ENCODE assay signal across 18 cellular contexts in genomic region chr15:69841046-69841828, GRCh38.
"Had no signal": no experiment of that assay in that cellular context is flagged by ENCODE, and none has a peak within 500 bp of the region (broad histone marks: within the 10 kb centered on the region; RNA-seq: fewer than 3 reads in every experiment).

No MANE protein-coding gene starts in this region.

- H3K36me3 Mint-ChIP-seq: activated naive CD4-positive, alpha-beta T cell treated with anti-CD3 and anti-CD28 coated beads, Interleukin-2, amount 50 U/mL, for 72 hours had no signal

- DNase-seq: activated CD4-positive, alpha-beta T cell treated with anti-CD3 and anti-CD28 coated beads, Interleukin-2, amount 50 U/mL, for 48 hours; activated gamma-delta T cell treated with Interleukin-2 at 50 U/mL for 16 hours; adrenal gland; effector CD4-positive, alpha-beta T cell; gastrocnemius medialis; head of caudate nucleus; midbrain; nephron progenitor cell; occipital lobe; stimulated activated CD4-positive, alpha-beta T cell treated with anti-CD3 and anti-CD28 coated beads, Interleukin-15, amount 100 ng/mL, for 24 hours; stimulated activated CD4-positive, alpha-beta T cell treated with anti-CD3 and anti-CD28 coated beads, Interleukin-2, amount 100 ng/mL, for 48 hours; stomach; trophoblast cell had no signal

- H3K4me3 Mint-ChIP-seq: nephron progenitor cell had no signal

- H3K9me3 ChIP-seq: adrenal gland, gastrocnemius medialis, right atrium auricular region, stomach, vagina had no signal

- H3K4me1 ChIP-seq: adrenal gland, gastrocnemius medialis, stomach had no signal

- H3K27ac Mint-ChIP-seq: activated naive CD4-positive, alpha-beta T cell treated with anti-CD3 and anti-CD28 coated beads, Interleukin-2, amount 50 U/mL, for 72 hours; nephron progenitor cell had no signal

- H3K4me3 ChIP-seq: adrenal gland, gastrocnemius medialis, lung, right atrium auricular region, skin epidermis, stomach, vagina had no signal

- H3K27ac ChIP-seq: adrenal gland, gastrocnemius medialis, right atrium auricular region, skin epidermis, stomach, vagina had no signal

- H3K27me3 ChIP-seq: gastrocnemius medialis, right atrium auricular region, stomach, vagina had no signal

- H3K36me3 ChIP-seq: adrenal gland, gastrocnemius medialis, right atrium auricular region, stomach, vagina had no signal

- ATAC-seq: activated naive CD4-positive, alpha-beta T cell treated with anti-CD3 and anti-CD28 coated beads, Interleukin-2, amount 50 U/mL, for 72 hours; gastrocnemius medialis had no signal

- H3K9me3 Mint-ChIP-seq: activated naive CD4-positive, alpha-beta T cell treated with anti-CD3 and anti-CD28 coated beads, Interleukin-2, amount 50 U/mL, for 72 hours; nephron progenitor cell had no signal
